Comparison of ENCODE assay signal across 9 cellular contexts in genomic region chr3:128619146-128619890, GRCh38. TPM values are rescaled to one million over a fixed set of nuclear protein-coding genes. Genes with fewer than 3 reads are reported as not detected.
DNase-seq lines count a peak whose midpoint lies in the region; ATAC-seq and TF ChIP-seq lines count a peak whose summit lies in the region.
"Had no signal": no experiment of that assay in that cellular context is flagged by ENCODE, and none has a peak within 500 bp of the region (broad histone marks: within the 10 kb centered on the region; RNA-seq: fewer than 3 reads in every experiment).

No MANE protein-coding gene starts in this region.

- POLR2A ChIA-PET in activated B cell treated with CpG ODN at 0.5 μM for 24 hours (lab: Charles Lee): interaction anchor here (1.0 kb wide), 1 partner anchor 61 kb away, joined by 3 read pairs; no protein-coding TSS in a partner anchor

- no peak for ATAC-seq in activated B cell treated with CpG ODN at 0.5 μM for 24 hours (ENCODE audit: low read depth)

- peak; percentile 62 for DNase-seq in activated naive CD4-positive, alpha-beta T cell treated with anti-CD3 and anti-CD28 coated beads for 36 hours
- DNase-seq in activated naive CD4-positive, alpha-beta T cell (lab: John Stamatoyannopoulos, UW): no peak
- DNase-seq in activated B cell treated with CpG ODN at 0.5 μM for 24 hours (no peak), foreskin melanocyte (peak; percentile 42), type B pancreatic cell (ENCODE audit: extremely low spot score, unreplicated experiment) (no peak), DMS53 (lab: John Stamatoyannopoulos, UW) (no peak), amygdala (lab: John Stamatoyannopoulos, UW) (no peak), DMS114 treated with DMSO at 0.1 percent for 48 hours (lab: John Stamatoyannopoulos, UW; ENCODE audit: unreplicated experiment) (no peak)
- DNase-seq: mesendoderm had no signal

- peaks cover 44% of the 10 kb centered on the region for H3K36me3 Mint-ChIP-seq in activated naive CD4-positive, alpha-beta T cell treated with anti-CD3 and anti-CD28 coated beads for 36 hours (ENCODE audit: low read depth)
- H3K36me3 Mint-ChIP-seq in activated B cell treated with CpG ODN at 0.5 μM for 24 hours (ENCODE audit: low read depth) (peaks cover 58% of the 10 kb centered on the region), type B pancreatic cell (peaks cover 22% of the 10 kb centered on the region)

- H3K9me3 Mint-ChIP-seq in activated naive CD4-positive, alpha-beta T cell treated with anti-CD3 and anti-CD28 coated beads for 36 hours: no peaks in the 10 kb centered on the region
- no peaks in the 10 kb centered on the region for H3K9me3 Mint-ChIP-seq in activated B cell treated with CpG ODN at 0.5 μM for 24 hours
- H3K9me3 Mint-ChIP-seq in type B pancreatic cell: no peaks in the 10 kb centered on the region

- peak overlapping the region; percentile 95 for H3K4me3 Mint-ChIP-seq in activated naive CD4-positive, alpha-beta T cell treated with anti-CD3 and anti-CD28 coated beads for 36 hours
- H3K4me3 Mint-ChIP-seq in activated B cell treated with CpG ODN at 0.5 μM for 24 hours (peak overlapping the region; percentile 91), type B pancreatic cell (peak overlapping the region; percentile 97)

- TF ChIP-seq CTCF in activated B cell treated with CpG ODN at 0.5 μM for 24 hours (IDR thresholded peaks at IDR 0.05): no peak
- no peak for TF ChIP-seq CTCF in type B pancreatic cell (conservative IDR thresholded peaks at IDR 0.05)

- no peaks in the 10 kb centered on the region for H3K27me3 Mint-ChIP-seq in activated naive CD4-positive, alpha-beta T cell treated with anti-CD3 and anti-CD28 coated beads for 36 hours (ENCODE audit: low read depth)
- H3K27me3 Mint-ChIP-seq in activated B cell treated with CpG ODN at 0.5 μM for 24 hours (no peaks in the 10 kb centered on the region), type B pancreatic cell (no peaks in the 10 kb centered on the region)

- H3K4me1 Mint-ChIP-seq in activated naive CD4-positive, alpha-beta T cell treated with anti-CD3 and anti-CD28 coated beads for 36 hours (ENCODE audit: low read depth): peaks cover 32% of the 10 kb centered on the region
- H3K4me1 Mint-ChIP-seq in activated B cell treated with CpG ODN at 0.5 μM for 24 hours: peaks cover 28% of the 10 kb centered on the region
- peaks cover 14% of the 10 kb centered on the region for H3K4me1 Mint-ChIP-seq in type B pancreatic cell (ENCODE audit: unreplicated experiment)

- intact Hi-C loops in activated naive CD4-positive, alpha-beta T cell treated with anti-CD3 and anti-CD28 coated beads for 36 hours (cut with micrococcal nuclease): loop anchor here (1.0 to 5.0 kb wide), 6 partner anchors 107 to 563 kb away; partner anchors contain the start of genes ACAD9, CNBP, RAB43 and RAB7A
- intact Hi-C loops in activated B cell treated with CpG ODN at 0.5 μM for 24 hours (cut with micrococcal nuclease): loop anchor here (5.0 kb wide), 1 partner anchor 628 kb away; the partner anchor contains the start of gene COPG1

- CTCF ChIA-PET in activated naive CD4-positive, alpha-beta T cell treated with anti-CD3 and anti-CD28 coated beads for 36 hours (lab: Charles Lee): interaction anchor here (0.9 kb wide), 1 partner anchor 61 kb away, joined by 3 read pairs; no protein-coding TSS in a partner anchor
- CTCF ChIA-PET in activated B cell treated with CpG ODN at 0.5 μM for 24 hours (lab: Charles Lee): interaction anchor here (1.8 kb wide), 1 partner anchor 29 kb away, joined by 5 read pairs; no protein-coding TSS in a partner anchor

- H3K27ac Mint-ChIP-seq in activated naive CD4-positive, alpha-beta T cell treated with anti-CD3 and anti-CD28 coated beads for 36 hours: peak overlapping the region; percentile 89
- H3K27ac Mint-ChIP-seq in activated B cell treated with CpG ODN at 0.5 μM for 24 hours (peak overlapping the region; percentile 88), type B pancreatic cell (peak overlapping the region; percentile 89)

RNA-seq across cellular contexts. Expression of gene RPN1, which starts 31.3 kb away (rescaled TPM):
- 100 to 1,000 TPM; 124 to 129 TPM for total RNA-seq in activated naive CD4-positive, alpha-beta T cell treated with anti-CD3 and anti-CD28 coated beads for 36 hours
- total RNA-seq in activated B cell treated with CpG ODN at 0.5 μM for 24 hours (93.4 and 95.2 TPM in 2 replicates), type B pancreatic cell (ENCODE audit: low replicate concordance) (192 and 228 TPM in 2 replicates)

Comparison
In these comparisons a context has a peak if more than half of its experiments do, and no peak if none do; other contexts are left out.
1. DNase-seq: peak in activated naive CD4-positive, alpha-beta T cell treated with anti-CD3 and anti-CD28 coated beads for 36 hours (single experiment) and foreskin melanocyte (single experiment); none in activated naive CD4-positive, alpha-beta T cell (0 of 4), activated B cell treated with CpG ODN at 0.5 μM for 24 hours (single experiment), type B pancreatic cell (single experiment), DMS53 (single experiment), amygdala (0 of 56) and DMS114 treated with DMSO at 0.1 percent for 48 hours (single experiment).
2. Peak in every context shown above with its lines, with median percentiles within 50 percentile points of each other: H3K27ac Mint-ChIP-seq and H3K4me3 Mint-ChIP-seq.